Comparison of ENCODE assay signal across 8 cellular contexts in the genomic region with DNA sequence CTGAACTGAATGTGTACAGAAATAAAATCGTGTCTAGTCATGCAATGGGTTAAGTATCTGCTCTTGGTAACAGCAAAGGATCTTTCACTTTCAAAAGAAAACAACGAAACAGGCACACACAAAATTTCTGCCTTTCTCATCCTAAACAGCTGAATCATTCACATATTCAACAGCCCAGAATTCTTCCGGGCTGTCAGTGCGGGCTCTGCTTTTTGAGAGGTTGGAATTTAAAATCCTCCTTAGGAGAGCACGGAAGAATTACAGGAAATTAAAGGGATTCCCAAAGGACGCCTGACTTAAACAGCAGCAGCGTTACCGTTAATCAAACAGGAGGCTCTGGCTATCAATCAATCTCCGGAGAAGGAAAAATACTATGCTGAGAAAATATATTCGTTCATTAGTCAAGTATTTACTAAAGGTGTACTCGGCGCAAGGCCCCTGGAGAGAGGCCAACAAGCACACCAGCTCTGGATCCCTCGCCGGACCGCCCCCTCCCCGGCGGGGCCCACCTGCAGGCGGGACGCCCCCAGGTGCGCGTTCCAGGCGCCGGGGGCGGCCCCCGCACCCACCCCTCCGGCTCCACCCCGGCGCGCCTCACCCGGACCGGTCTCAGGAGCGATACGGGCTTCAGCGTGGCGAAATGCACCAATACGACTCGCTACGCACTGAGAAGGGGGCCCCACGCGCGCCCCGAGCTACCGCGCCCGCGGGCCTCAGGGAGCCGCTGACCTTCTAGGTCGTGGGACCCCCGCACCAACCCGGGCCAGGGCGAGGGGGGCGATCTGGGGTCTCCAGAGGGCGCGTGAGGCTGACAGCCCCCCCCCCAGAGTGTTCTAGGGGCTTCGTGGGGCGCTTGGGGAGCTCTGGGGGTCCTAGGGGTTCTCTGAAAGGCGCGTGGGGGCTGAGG. TPM values are rescaled to one million over a fixed set of nuclear protein-coding genes. Genes with fewer than 3 reads are reported as not detected.
A peak's percentile ranks its signal among the peaks of the same experiment; 100 is the strongest.
DNase-seq lines count a peak whose midpoint lies in the region; ATAC-seq and TF ChIP-seq lines count a peak whose summit lies in the region.

No MANE protein-coding gene starts in this region.

- peaks cover 25% of the 10 kb centered on the region for H4K20me1 ChIP-seq in PC-9 (ENCODE audit: insufficient read depth)

- ATAC-seq in HG02623 (IDR thresholded peaks at IDR 0.05; ENCODE audit: unreplicated experiment) (peak; percentile 19), HG03469 (IDR thresholded peaks at IDR 0.05; ENCODE audit: unreplicated experiment) (no peak)

- H3K79me2 ChIP-seq in PC-9 (ENCODE audit: low read depth), result peaks cover 55% of the 10 kb centered on the region

- peak overlapping the region; percentile 82 for H3K4me2 ChIP-seq in PC-9

- H3K4me3 ChIP-seq in PC-9, result peak overlapping the region; percentile 78
- peak overlapping the region; percentile 95 for H3K4me3 ChIP-seq in fibroblast of the aortic adventitia (ENCODE audit: low read depth, low read length)
- peak overlapping the region; percentile 52 to 96 (median 81) for H3K4me3 ChIP-seq in tibial nerve

- intact Hi-C loops in PC-9 (cut with micrococcal nuclease; ENCODE audit: unreplicated experiment), result no loop called here

- POLR2A ChIA-PET in PC-9 (lab: Charles Lee; ENCODE audit: unreplicated experiment), result interaction anchor here (0.6 kb wide), 1 partner anchor 601 kb away, joined by 3 read pairs; no protein-coding TSS in a partner anchor

- H3K4me1 ChIP-seq in PC-9 (replicated peaks; ENCODE audit: insufficient read depth) (peaks cover 10% of the 10 kb centered on the region), tibial nerve (peaks cover 0 to 41% (median 10%) of the 10 kb centered on the region in 4 donors)

- TF ChIP-seq CTCF in PC-9 (conservative IDR thresholded peaks at IDR 0.05), result no peak
- TF ChIP-seq CTCF in fibroblast of the aortic adventitia (IDR thresholded peaks at IDR 0.05; ENCODE audit: insufficient read depth, low read length), result no peak
- TF ChIP-seq CTCF in neural crest cell (conservative IDR thresholded peaks at IDR 0.05), result no peak
- TF ChIP-seq CTCF in tibial nerve (IDR thresholded peaks at IDR 0.05), result no peak

- DNase-seq in G401 (ENCODE audit: low spot score) (peak; percentile 53), PC-9 (peak; percentile 45 to 53), fibroblast of the aortic adventitia (ENCODE audit: low read depth) (peak; percentile 72), neural crest cell (ENCODE audit: low read depth, low spot score) (no peak), tibial nerve (ENCODE audit: low spot score in 2 of 2) (peak in 1 of 2 donors; percentile 31)
- peak; percentile 45 for DNase-seq in activated T-helper 9 cell treated with anti-CD3 and anti-CD28 coated beads, Interleukin-2, amount 50 U/mL, for 16 hours (ENCODE audit: low read depth)

- H3K27ac ChIP-seq in PC-9 (peak overlapping the region; percentile 22; the same call in 1 of the 2 replicates), tibial nerve (peak overlapping the region; percentile 74 to 96 (median 86))

- CTCF ChIA-PET in PC-9 (lab: Charles Lee), result no interaction called here

- peak overlapping the region; percentile 86 for H2AFZ ChIP-seq in PC-9

- no peaks in the 10 kb centered on the region for H3K9me3 Mint-ChIP-seq in neural crest cell

- TF ChIP-seq EP300 in tibial nerve (IDR thresholded peaks at IDR 0.05), result peak in 1 of 2 donors; percentile 10

- H3K9me3 ChIP-seq in PC-9 (ENCODE audit: insufficient read depth, low read depth), result no peaks in the 10 kb centered on the region; the same call in 1 of the 2 replicates
- H3K9me3 ChIP-seq in tibial nerve, result no peaks in the 10 kb centered on the region

- no peaks in the 10 kb centered on the region for H3K27me3 Mint-ChIP-seq in neural crest cell (ENCODE audit: low read depth)

- H3K27ac Mint-ChIP-seq in neural crest cell (ENCODE audit: unreplicated experiment), result no peak overlapping the region

- H3K4me1 Mint-ChIP-seq in neural crest cell, result peaks cover 26% of the 10 kb centered on the region

- TF ChIP-seq POLR2A in tibial nerve (IDR thresholded peaks at IDR 0.05), result no peak

- WGBS in tibial nerve, 2 donors, result 0% methylated on average over 13 to 45 of the region's 58 CpGs

- H3K36me3 Mint-ChIP-seq in neural crest cell (ENCODE audit: low read depth), result no peaks in the 10 kb centered on the region

- H3K36me3 ChIP-seq in PC-9 (ENCODE audit: low read depth), result 0 out of 2 replicates have a peak, but pooled peaks cover 6% of the 10 kb centered on the region
- H3K36me3 ChIP-seq in tibial nerve, result no peaks in the 10 kb centered on the region

- peaks cover 8% of the 10 kb centered on the region for H3F3A ChIP-seq in PC-9 (ENCODE audit: insufficient read depth, low read depth)

- BruUV-seq in PC-9 (replicated peaks; lab: Mats Ljungman, UMichigan), result no TSS peak

- H3K9me2 ChIP-seq in PC-9 (ENCODE audit: insufficient read depth), result no peaks in the 10 kb centered on the region

- H3K4me3 Mint-ChIP-seq in neural crest cell, result peak overlapping the region; percentile 90

- in situ Hi-C loops in G401 (cut with HindIII; ENCODE audit: low sequenced_read_pairs), result no loop called here

- no peaks in the 10 kb centered on the region for H3K27me3 ChIP-seq in PC-9 (ENCODE audit: insufficient read depth, low read depth)
- no peaks in the 10 kb centered on the region for H3K27me3 ChIP-seq in tibial nerve

RNA-seq across cellular contexts. Expression of a gene that starts 1.0 kb away (rescaled TPM):
- total RNA-seq in G401 (2014; rRNA removed; shearing (Covaris generic)), result 3.7 and 5.0 TPM in 2 replicates
- total RNA-seq in PC-9 (2021) (13.8 and 16.5 TPM in 2 replicates), fibroblast of the aortic adventitia (ENCODE audit: low replicate concordance) (7.4 and 13.6 TPM in 2 replicates), neural crest cell (14.6 and 14.7 TPM in 2 replicates), tibial nerve (10 to 100 TPM; 10.9 to 16.1 (median 13.6) TPM)

RNA-seq across cellular contexts. Expression of a gene that starts 19.2 kb away (rescaled TPM):
- not detected in 2 replicates for total RNA-seq in G401 (2014; rRNA removed; shearing (Covaris generic))
- total RNA-seq in PC-9 (2021) (not detected in 2 replicates), fibroblast of the aortic adventitia (ENCODE audit: low replicate concordance) (not detected in 2 replicates), neural crest cell (not detected in 2 replicates), tibial nerve (not detected)

RNA-seq across cellular contexts. Expression of a gene that starts 32.4 kb away (rescaled TPM):
- total RNA-seq in G401 (2014; rRNA removed; shearing (Covaris generic)), result not detected in 2 replicates
- not detected in 2 replicates for total RNA-seq in PC-9 (2021)
- not detected in 2 replicates for total RNA-seq in fibroblast of the aortic adventitia (ENCODE audit: low replicate concordance)
- not detected in 2 replicates for total RNA-seq in neural crest cell
- total RNA-seq in tibial nerve, result not detected

RNA-seq across cellular contexts. Expression of a gene that starts 58.3 kb away (rescaled TPM):
- total RNA-seq in G401 (2014; rRNA removed; shearing (Covaris generic)), result 9.0 and 24.1 TPM in 2 replicates
- total RNA-seq in PC-9 (2021) (8.1 and 11.1 TPM in 2 replicates), fibroblast of the aortic adventitia (ENCODE audit: low replicate concordance) (11.7 and 12.6 TPM in 2 replicates), neural crest cell (21.9 and 24.4 TPM in 2 replicates), tibial nerve (10 to 100 TPM; 16.3 to 37.2 (median 20.3) TPM)
